8 cellular contexts compared by ENCODE assay signal in genomic region chr6:41424370-41425058, GRCh38.
A peak's percentile ranks its signal among the peaks of the same experiment; 100 is the strongest.
DNase-seq lines count a peak whose midpoint lies in the region; ATAC-seq and TF ChIP-seq lines count a peak whose summit lies in the region.

No MANE protein-coding gene starts in this region.

- no peak overlapping the region for H3K27ac Mint-ChIP-seq in activated T-helper 1 cell treated with anti-CD3 and anti-CD28 coated beads, Interleukin-12 subunit alpha, Interleukin-12 subunit beta, Interleukin-2, Interleukin-4 antibody, amounts not matched to agents 30 ng/mL and 10 ng/mL and 1 ng/mL, durations not matched to agents 14 hours and 24 hours and 36 hours

- H3K4me1 ChIP-seq in testis, result peaks cover 17% of the 10 kb centered on the region

- H3K36me3 ChIP-seq in testis (ENCODE audit: low read depth, missing control alignments), result no peaks in the 10 kb centered on the region

- H3K36me3 Mint-ChIP-seq in activated T-helper 1 cell treated with anti-CD3 and anti-CD28 coated beads, Interleukin-12 subunit alpha, Interleukin-12 subunit beta, Interleukin-2, Interleukin-4 antibody, amounts not matched to agents 30 ng/mL and 10 ng/mL and 1 ng/mL, durations not matched to agents 14 hours and 24 hours and 36 hours (ENCODE audit: low read depth), result no peaks in the 10 kb centered on the region

- POLR2A ChIA-PET in RWPE1 (lab: Yijun Ruan, JAX; ENCODE audit: low non-redundant PET), result no interaction called here

- in situ Hi-C loops in G401 (cut with HindIII; ENCODE audit: low sequenced_read_pairs), result no loop called here

- peaks cover 25% of the 10 kb centered on the region for H3K27me3 Mint-ChIP-seq in activated T-helper 1 cell treated with anti-CD3 and anti-CD28 coated beads, Interleukin-12 subunit alpha, Interleukin-12 subunit beta, Interleukin-2, Interleukin-4 antibody, amounts not matched to agents 30 ng/mL and 10 ng/mL and 1 ng/mL, durations not matched to agents 14 hours and 24 hours and 36 hours (ENCODE audit: insufficient read depth)

- H3K4me3 Mint-ChIP-seq in activated T-helper 1 cell treated with anti-CD3 and anti-CD28 coated beads, Interleukin-12 subunit alpha, Interleukin-12 subunit beta, Interleukin-2, Interleukin-4 antibody, amounts not matched to agents 30 ng/mL and 10 ng/mL and 1 ng/mL, durations not matched to agents 14 hours and 24 hours and 36 hours, result no peak overlapping the region

- TF ChIP-seq POLR2A in testis (IDR thresholded peaks at IDR 0.05), result no peak

- ATAC-seq in omental fat pad (ENCODE audit: low FRiP score), result no peak
- no peak for ATAC-seq in GM21423 (IDR thresholded peaks at IDR 0.05; ENCODE audit: unreplicated experiment)

- DNase-seq in G401 (ENCODE audit: low spot score) (peak; percentile 57), LHCN-M2 (ENCODE audit: low read depth) (peak; percentile 69), RWPE1 (ENCODE audit: low spot score) (peak; percentile 73), fibroblast of villous mesenchyme (ENCODE audit: low read depth) (peak; percentile 80), omental fat pad (ENCODE audit: low spot score) (peak; percentile 95), testis (peak; percentile 94)
- peak; percentile 67 for DNase-seq in activated T-helper 1 cell treated with anti-CD3 and anti-CD28 coated beads, Interleukin-12 subunit alpha, Interleukin-12 subunit beta, Interleukin-2, Interleukin-4 antibody, amounts not matched to agents 30 ng/mL and 10 ng/mL and 1 ng/mL, durations not matched to agents 14 hours and 24 hours and 36 hours (ENCODE audit: low spot score)

- CTCF ChIA-PET in RWPE1 (lab: Yijun Ruan, JAX), result interaction anchor here (0.5 to 1.8 kb wide), 20 partner anchors 11 to 851 kb away, joined by 3 to 8 read pairs (median 4); no protein-coding TSS in a partner anchor

- 15 to 19% methylated on average over 4 of the region's 4 CpGs for WGBS in testis, 2 donors

- no peak overlapping the region for H3K27ac ChIP-seq in RWPE1
- no peak overlapping the region for H3K27ac ChIP-seq in testis

- peaks cover 8% of the 10 kb centered on the region for H3K4me1 Mint-ChIP-seq in activated T-helper 1 cell treated with anti-CD3 and anti-CD28 coated beads, Interleukin-12 subunit alpha, Interleukin-12 subunit beta, Interleukin-2, Interleukin-4 antibody, amounts not matched to agents 30 ng/mL and 10 ng/mL and 1 ng/mL, durations not matched to agents 14 hours and 24 hours and 36 hours (ENCODE audit: low read depth)

- no peaks in the 10 kb centered on the region for H3K9me3 Mint-ChIP-seq in activated T-helper 1 cell treated with anti-CD3 and anti-CD28 coated beads, Interleukin-12 subunit alpha, Interleukin-12 subunit beta, Interleukin-2, Interleukin-4 antibody, amounts not matched to agents 30 ng/mL and 10 ng/mL and 1 ng/mL, durations not matched to agents 14 hours and 24 hours and 36 hours

- no peaks in the 10 kb centered on the region for H3K9me3 ChIP-seq in testis

- H3K4me3 ChIP-seq in fibroblast of villous mesenchyme (ENCODE audit: low read depth, low read length) (no peak overlapping the region), testis (no peak overlapping the region)

- intact Hi-C loops in activated T-helper 1 cell treated with anti-CD3 and anti-CD28 coated beads, Interleukin-12 subunit alpha, Interleukin-12 subunit beta, Interleukin-2, Interleukin-4 antibody, amounts not matched to agents 30 ng/mL and 10 ng/mL and 1 ng/mL, durations not matched to agents 14 hours and 24 hours and 36 hours (cut with micrococcal nuclease), result loop anchor here (1.0 to 2.0 kb wide), 4 partner anchors 16 to 259 kb away; no protein-coding TSS in a partner anchor
- intact Hi-C loops in testis (cut with DNase I; ENCODE audit: low total_unique reads), result loop anchor here (10.0 kb wide), 1 partner anchor 170 kb away; no protein-coding TSS in a partner anchor

- TF ChIP-seq CTCF in RWPE1 (conservative IDR thresholded peaks at IDR 0.05; ENCODE audit: low read depth) (peak; percentile 82), fibroblast of villous mesenchyme (IDR thresholded peaks at IDR 0.05; ENCODE audit: insufficient read depth, low read depth, low read length) (peak; percentile 95), omental fat pad (IDR thresholded peaks at IDR 0.05) (peak in 2 of 3 donors; percentile 40 to 56), testis (IDR thresholded peaks at IDR 0.05) (peak; percentile 73 to 87 (median 86))

- no peaks in the 10 kb centered on the region for H3K27me3 ChIP-seq in testis
